21 cellular contexts compared by ENCODE assay signal in the genomic region with DNA sequence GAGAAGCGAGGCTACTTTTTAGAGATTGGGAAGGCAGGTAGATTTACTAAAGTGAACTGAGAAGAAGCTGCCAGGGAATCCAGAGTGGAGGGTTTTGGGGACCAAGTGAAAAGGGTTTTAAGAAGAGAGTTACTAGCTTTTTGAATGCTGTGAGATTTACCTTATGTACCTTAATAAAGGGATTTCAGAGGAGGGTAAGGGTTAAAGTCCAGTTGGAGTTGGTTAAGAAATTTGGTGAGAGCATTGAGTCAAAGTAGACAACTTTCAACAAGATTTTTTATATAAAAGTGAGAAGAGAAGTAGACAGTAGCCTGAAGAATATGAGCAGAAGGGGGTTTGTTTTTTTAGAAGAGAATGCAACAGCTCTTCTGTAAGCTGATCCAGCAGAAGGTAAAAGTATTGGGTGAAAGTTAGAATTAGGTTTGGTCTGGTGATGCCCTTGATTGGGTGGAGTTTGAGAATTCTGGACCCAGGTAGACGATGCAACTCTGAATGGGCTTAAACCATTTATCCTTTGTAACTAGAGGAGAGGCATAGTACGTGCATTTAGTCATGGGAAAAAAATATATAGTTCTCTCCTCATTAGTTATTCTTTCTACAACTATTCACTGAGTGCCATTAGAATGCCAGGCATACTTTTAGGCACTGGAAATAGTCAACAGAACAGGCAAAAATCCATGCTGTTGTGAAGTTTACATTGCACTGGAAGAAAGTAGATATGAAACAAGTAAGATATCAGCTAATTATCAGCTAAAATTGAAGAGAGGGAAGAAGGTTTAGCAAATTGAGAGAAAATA. TPM values are rescaled to one million over a fixed set of nuclear protein-coding genes. Genes with fewer than 3 reads are reported as not detected.
DNase-seq lines count a peak whose midpoint lies in the region; ATAC-seq and TF ChIP-seq lines count a peak whose summit lies in the region.
"Had no signal": no experiment of that assay in that cellular context is flagged by ENCODE, and none has a peak within 500 bp of the region (broad histone marks: within the 10 kb centered on the region; RNA-seq: fewer than 3 reads in every experiment).

No MANE protein-coding gene starts in this region.

- H3F3A ChIP-seq in PC-9 (ENCODE audit: insufficient read depth, low read depth): no peaks in the 10 kb centered on the region

- H3K4me3 ChIP-seq in liver (ENCODE audit: low read depth in 1 of 3, low read length in 3 of 3) (no peak overlapping the region), PC-9 (no peak overlapping the region)
- H3K4me3 ChIP-seq: GM23338, SK-N-MC had no signal

- H2AFZ ChIP-seq in PC-9: no peak overlapping the region
- H2AFZ ChIP-seq: GM23338 had no signal

- H3K4me1 ChIP-seq in liver (ENCODE audit: control insufficient read depth in 4 of 4, insufficient read depth in 4 of 4, low read length in 3 of 4) (peaks cover 2 to 23% (median 14%) of the 10 kb centered on the region in 4 donors), PC-9 (replicated peaks; ENCODE audit: insufficient read depth) (no peaks in the 10 kb centered on the region)

- CTCF ChIA-PET in PC-9 (lab: Charles Lee): no interaction called here

- peak; percentile 16 for DNase-seq in GM03348 (ENCODE audit: low spot score)
- no peak for DNase-seq in chondrocyte (ENCODE audit: low spot score)
- no peak for DNase-seq in PC-9
- no peak for DNase-seq in D341Med (ENCODE audit: low spot score)
- DNase-seq: COR-L47, DMS79, GDM1, MM.1S, NCI-H1105 treated with DMSO at 0.1 percent for 48 hours, NCI-H187 treated with DMSO at 0.1 percent for 48 hours, NCI-H2171, NCI-H446 treated with DMSO at 0.1 percent for 48 hours, NCI-H748 treated with DMSO at 0.1 percent for 48 hours had no signal

- no peak for ATAC-seq in HG03469 (IDR thresholded peaks at IDR 0.05; ENCODE audit: unreplicated experiment)
- no peak for ATAC-seq in activated CD4-positive, CD25-positive, alpha-beta regulatory T cell treated with anti-CD3 and anti-CD28 coated beads, Interleukin-2, amount 50 U/mL, for 24 hours
- ATAC-seq: GM23338, Panc1, Right ventricle myocardium inferior had no signal

- H3K27me3 ChIP-seq in liver (ENCODE audit: control insufficient read depth in 4 of 4, insufficient read depth in 4 of 4, low read length in 3 of 4): no peaks in the 10 kb centered on the region
- H3K27me3 ChIP-seq in PC-9 (ENCODE audit: insufficient read depth, low read depth): no peaks in the 10 kb centered on the region

- peaks cover 7% of the 10 kb centered on the region for H3K9me3 Mint-ChIP-seq in chondrocyte (ENCODE audit: low read depth)
- H3K9me3 Mint-ChIP-seq: GM23338 had no signal

- peaks cover 32% of the 10 kb centered on the region for H3K4me1 Mint-ChIP-seq in chondrocyte (ENCODE audit: low read depth)
- H3K4me1 Mint-ChIP-seq: CD14-positive monocyte, GM23338 had no signal

- no peak for TF ChIP-seq CTCF in chondrocyte (IDR thresholded peaks at IDR 0.05)
- TF ChIP-seq CTCF in liver (IDR thresholded peaks at IDR 0.05; ENCODE audit: low read depth, low read length, missing input control): no peak
- no peak for TF ChIP-seq CTCF in PC-9 (conservative IDR thresholded peaks at IDR 0.05)

- H3K27ac ChIP-seq in liver (ENCODE audit: low read depth in 1 of 2, low read length in 2 of 2) (peak overlapping the region in 1 of 2 donors; percentile 7), PC-9 (no peak overlapping the region)
- H3K27ac ChIP-seq: SK-N-MC had no signal

- peaks cover 6% of the 10 kb centered on the region for H3K36me3 Mint-ChIP-seq in chondrocyte (ENCODE audit: low read depth)

- no peaks in the 10 kb centered on the region for H3K27me3 Mint-ChIP-seq in chondrocyte (ENCODE audit: low read depth)

- no TSS peak for BruUV-seq in PC-9 (replicated peaks; lab: Mats Ljungman, UMichigan)

- H3K4me2 ChIP-seq in PC-9: no peak overlapping the region
- H3K4me2 ChIP-seq: GM23338 had no signal

- 83% methylated on average over 3 of the region's 3 CpGs for WGBS in liver

- H3K9ac ChIP-seq in liver (ENCODE audit: low read depth in 1 of 2, low read length in 2 of 2): no peak overlapping the region

- H3K36me3 ChIP-seq in liver (ENCODE audit: control insufficient read depth in 4 of 4, insufficient read depth in 3 of 4, low read depth in 1 of 4, low read length in 3 of 4): peaks cover 0 to under 1% (median 0%) of the 10 kb centered on the region in 4 donors
- no peaks in the 10 kb centered on the region for H3K36me3 ChIP-seq in PC-9 (ENCODE audit: low read depth)

- H3K9me3 ChIP-seq in liver (ENCODE audit: control insufficient read depth in 4 of 4, low read length in 3 of 4) (no peaks in the 10 kb centered on the region), PC-9 (ENCODE audit: insufficient read depth, low read depth) (no peaks in the 10 kb centered on the region)

- intact Hi-C loops in PC-9 (cut with micrococcal nuclease; ENCODE audit: unreplicated experiment): no loop called here

- no peaks in the 10 kb centered on the region for H3K9me2 ChIP-seq in PC-9 (ENCODE audit: insufficient read depth)

- no peak overlapping the region for H3K4me3 Mint-ChIP-seq in chondrocyte (ENCODE audit: unreplicated experiment)
- H3K4me3 Mint-ChIP-seq: CD14-positive monocyte, GM23338 had no signal

- POLR2A ChIA-PET in PC-9 (lab: Charles Lee; ENCODE audit: unreplicated experiment): interaction anchor here (0.6 kb wide), 1 partner anchor 43 kb away, joined by 3 read pairs; no protein-coding TSS in a partner anchor

- no peak for TF ChIP-seq RAD21 in liver (IDR thresholded peaks at IDR 0.05)

- H3K79me2 ChIP-seq in PC-9 (ENCODE audit: low read depth): no peaks in the 10 kb centered on the region; the same call in 1 of the 2 replicates

- no peaks in the 10 kb centered on the region for H4K20me1 ChIP-seq in PC-9 (ENCODE audit: insufficient read depth)

- peak overlapping the region; percentile 86 for H3K27ac Mint-ChIP-seq in chondrocyte (ENCODE audit: unreplicated experiment)
- H3K27ac Mint-ChIP-seq: GM23338 had no signal

TF ChIP-seq in liver, 16 proteins besides CTCF, POLR2A, EP300 and RAD21:
- peak; percentile 16 for TF ChIP-seq SP1 (IDR thresholded peaks at IDR 0.05)
- TF ChIP-seq HNF4G (IDR thresholded peaks at IDR 0.05): peak; percentile 33
- peak; percentile 69 to 80 for TF ChIP-seq HNF4A (conservative IDR thresholded peaks at IDR 0.05)
- TF ChIP-seq TAF1 (conservative IDR thresholded peaks at IDR 0.05): no peak

RNA-seq across cellular contexts. Expression of gene ATRN, which starts 44.8 kb away (rescaled TPM):
- total RNA-seq in chondrocyte: 52.0 to 55.1 TPM (median 52.8 TPM) in 3 replicates
- 100 to 1,000 TPM in 1 of 2 donors, 10 to 100 TPM in 1; 57.4 to 104 TPM for total RNA-seq in liver
- polyA plus RNA-seq in liver: 10 to 100 TPM in 1 of 2 donors, 1 to 10 TPM in 1; 8.4 to 34.6 TPM
- 34.9 and 35.0 TPM in 2 replicates for total RNA-seq in PC-9 (2021)
